1 cellular context compared by ENCODE assay signal in genomic region chr19:38849147-38849745, GRCh38.
TF ChIP-seq lines count a peak whose summit lies in the region.

No MANE protein-coding gene starts in this region.

TF ChIP-seq in H1, 55 proteins besides CTCF, POLR2A, EP300 and RAD21:
- peak; percentile 53 for TF ChIP-seq CREB1 (IDR thresholded peaks at IDR 0.05)
- TF ChIP-seq NRF1 (IDR thresholded peaks at IDR 0.05; ENCODE audit: low read depth, low read length), result peak; percentile 97
- no peak for TF ChIP-seq ASH2L (IDR thresholded peaks at IDR 0.05; ENCODE audit: low read length)
- no peak for TF ChIP-seq SAP30 (IDR thresholded peaks at IDR 0.05; ENCODE audit: insufficient read depth, insufficient replicate concordance, low read length)
- peak in 1 of 2 experiments; percentile 22; a peak in 1 of 4 replicates for TF ChIP-seq SIN3A (conservative IDR thresholded peaks at IDR 0.05 in 1 of 2, IDR thresholded peaks at IDR 0.05 in 1 of 2; ENCODE audit: low read depth in 1 of 2, low read length in 2 of 2)
- no peak for TF ChIP-seq ATF2 (IDR thresholded peaks at IDR 0.05; ENCODE audit: low read length)
- peak; percentile 27; the same call in 1 of the 2 replicates for TF ChIP-seq USF2 (IDR thresholded peaks at IDR 0.05; ENCODE audit: low read length)
- no peak for TF ChIP-seq CTBP2 (IDR thresholded peaks at IDR 0.05; ENCODE audit: borderline replicate concordance, insufficient read depth, insufficient read length, low read length)
- TF ChIP-seq NANOG (IDR thresholded peaks at IDR 0.05; ENCODE audit: insufficient read depth, low read depth, low read length, poor library complexity, severe bottlenecking), result no peak
- no peak for TF ChIP-seq RBBP5 (IDR thresholded peaks at IDR 0.05; ENCODE audit: borderline replicate concordance, low read depth, low read length)
- no peak for TF ChIP-seq SIRT6 (IDR thresholded peaks at IDR 0.05; ENCODE audit: low read length)
- TF ChIP-seq ZNF274 (IDR thresholded peaks at IDR 0.05; ENCODE audit: borderline replicate concordance, extremely low read depth, low read length), result no peak
- no peak for TF ChIP-seq RXRA (IDR thresholded peaks at IDR 0.05; ENCODE audit: insufficient read depth, low read depth, low read length)
- no peak for TF ChIP-seq YY1 (IDR thresholded peaks at IDR 0.05; ENCODE audit: low read depth, low read length)
- no peak for TF ChIP-seq GABPA (IDR thresholded peaks at IDR 0.05; ENCODE audit: borderline replicate concordance, insufficient read depth, low read length)
- no peak for TF ChIP-seq SRF (IDR thresholded peaks at IDR 0.05; ENCODE audit: low read depth, low read length)
- no peak for TF ChIP-seq KDM5A (IDR thresholded peaks at IDR 0.05; ENCODE audit: low read length)
- no peak for TF ChIP-seq KDM1A (IDR thresholded peaks at IDR 0.05; ENCODE audit: borderline replicate concordance, low read length)
- no peak for TF ChIP-seq EZH2 (IDR thresholded peaks at IDR 0.05; ENCODE audit: low read depth, low read length, severe bottlenecking)
- no peak for TF ChIP-seq TCF12 (IDR thresholded peaks at IDR 0.05; ENCODE audit: low read depth, low read length)
- TF ChIP-seq E2F6 (IDR thresholded peaks at IDR 0.05), result peak; percentile 71; the same call in 1 of the 2 replicates
- TF ChIP-seq BRCA1 (IDR thresholded peaks at IDR 0.05; ENCODE audit: low read depth, low read length), result no peak
- no peak for TF ChIP-seq JUN (IDR thresholded peaks at IDR 0.05; ENCODE audit: low read depth, low read length)
- TF ChIP-seq HDAC2 (IDR thresholded peaks at IDR 0.05; ENCODE audit: borderline replicate concordance in 1 of 2, low read depth in 2 of 2, low read length in 2 of 2), result no peak; a peak in 1 of 4 replicates
- no peak for TF ChIP-seq CHD2 (IDR thresholded peaks at IDR 0.05; ENCODE audit: low read length)
- TF ChIP-seq SP2 (IDR thresholded peaks at IDR 0.05; ENCODE audit: low read length), result no peak
- peak; percentile 38; the same call in 1 of the 2 replicates for TF ChIP-seq ATF3 (IDR thresholded peaks at IDR 0.05; ENCODE audit: insufficient read depth, low read depth, low read length)
- TF ChIP-seq RFX5 (IDR thresholded peaks at IDR 0.05; ENCODE audit: borderline replicate concordance, low read depth, low read length), result no peak
- no peak for TF ChIP-seq SUZ12 (IDR thresholded peaks at IDR 0.05; ENCODE audit: low read length)
- no peak; the same call in 1 of the 2 replicates for TF ChIP-seq SP1 (IDR thresholded peaks at IDR 0.05; ENCODE audit: low read depth, low read length)
- TF ChIP-seq RNF2 (IDR thresholded peaks at IDR 0.05; ENCODE audit: borderline replicate concordance, low read depth, low read length, missing control alignments, poor library complexity, severe bottlenecking), result no peak
- TF ChIP-seq POLR2AphosphoS5 (IDR thresholded peaks at IDR 0.05; ENCODE audit: low read depth, low read length), result peak; percentile 84; the same call in 1 of the 2 replicates
- no peak for TF ChIP-seq FOSL1 (IDR thresholded peaks at IDR 0.05; ENCODE audit: insufficient read depth, low read depth, low read length)
- TF ChIP-seq TEAD4 (IDR thresholded peaks at IDR 0.05; ENCODE audit: low read depth, low read length), result no peak
- no peak for TF ChIP-seq CHD7 (IDR thresholded peaks at IDR 0.05; ENCODE audit: insufficient replicate concordance, low read length)
- no peak for TF ChIP-seq KDM4A (IDR thresholded peaks at IDR 0.05; ENCODE audit: low read depth, low read length, severe bottlenecking)
- no peak for TF ChIP-seq BCL11A (IDR thresholded peaks at IDR 0.05; ENCODE audit: low read depth in 2 of 2, low read length in 2 of 2)
- TF ChIP-seq TAF1 (IDR thresholded peaks at IDR 0.05; ENCODE audit: low read depth, low read length), result no peak
- no peak for TF ChIP-seq CBX8 (IDR thresholded peaks at IDR 0.05; ENCODE audit: borderline replicate concordance, low read depth, low read length)
- TF ChIP-seq SP4 (IDR thresholded peaks at IDR 0.05; ENCODE audit: low read length), result no peak; the same call in 1 of the 2 replicates
- no peak for TF ChIP-seq CEBPB (IDR thresholded peaks at IDR 0.05; ENCODE audit: low read depth, low read length)
- no peak for TF ChIP-seq CBX5 (IDR thresholded peaks at IDR 0.05; ENCODE audit: low read depth, low read length)
- TF ChIP-seq MAFK (IDR thresholded peaks at IDR 0.05; ENCODE audit: low read depth, low read length), result peak; percentile 8; the same call in 1 of the 2 replicates
- TF ChIP-seq TAF7 (optimal IDR thresholded peaks at IDR 0.05; ENCODE audit: borderline replicate concordance, low read depth, low read length), result no peak
- TF ChIP-seq SIX5 (IDR thresholded peaks at IDR 0.05; ENCODE audit: low read depth, low read length), result no peak
- TF ChIP-seq TBP (IDR thresholded peaks at IDR 0.05; ENCODE audit: low read depth, low read length), result 0 out of 2 replicates have a peak, but pooled peaks have one; percentile 15
- TF ChIP-seq GTF2F1 (IDR thresholded peaks at IDR 0.05; ENCODE audit: borderline replicate concordance, low read depth, low read length), result no peak
- TF ChIP-seq MAX (IDR thresholded peaks at IDR 0.05), result peak; percentile 84
- TF ChIP-seq JUND (IDR thresholded peaks at IDR 0.05; ENCODE audit: low read length), result no peak
- no peak for TF ChIP-seq PHF8 (conservative IDR thresholded peaks at IDR 0.05; ENCODE audit: low read depth, low read length)
- no peak for TF ChIP-seq HDAC6 (IDR thresholded peaks at IDR 0.05; ENCODE audit: low read depth, low read length)
- TF ChIP-seq POU5F1 (IDR thresholded peaks at IDR 0.05; ENCODE audit: low read depth, low read length), result no peak
- no peak for TF ChIP-seq CHD1 (IDR thresholded peaks at IDR 0.05; ENCODE audit: low read depth, low read length)
- TF ChIP-seq BACH1 (IDR thresholded peaks at IDR 0.05; ENCODE audit: low read length), result 0 out of 2 replicates have a peak, but pooled peaks have one; percentile 36
- peak; percentile 57; the same call in 1 of the 2 replicates for TF ChIP-seq EGR1 (IDR thresholded peaks at IDR 0.05; ENCODE audit: borderline replicate concordance, low read depth, low read length)
TF ChIP-seq in H1: peak in this region for 12.
